ENCODE assay signal across 29 cellular contexts in the genomic region with DNA sequence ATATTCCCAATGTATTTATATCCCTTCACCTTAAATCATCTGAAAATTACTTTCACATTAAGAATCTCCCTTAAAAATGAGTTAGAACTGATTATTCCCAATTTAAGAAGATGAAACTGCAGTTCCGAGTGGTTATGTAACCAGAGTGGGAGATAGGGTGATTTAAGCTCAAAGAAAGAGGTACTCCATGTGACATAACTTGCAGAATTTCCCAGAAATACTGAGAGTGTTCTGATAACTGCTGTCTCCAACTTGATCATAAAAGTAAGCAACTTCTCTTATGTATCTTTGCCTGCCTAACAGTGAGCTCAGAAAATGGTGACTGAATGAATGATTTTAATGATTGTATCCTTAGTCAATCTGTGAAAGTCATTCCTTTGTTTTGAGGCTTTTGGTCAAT.
"Had no signal": no experiment of that assay in that cellular context is flagged by ENCODE, and none has a peak within 500 bp of the region (broad histone marks: within the 10 kb centered on the region; RNA-seq: fewer than 3 reads in every experiment).

No MANE protein-coding gene starts in this region.

- H3K27ac ChIP-seq: left lung, neural progenitor cell, suprapubic skin, transverse colon, uterus had no signal

- FAIRE-seq: endometrium, frontal cortex had no signal

- H3K36me3 Mint-ChIP-seq: neural progenitor cell; stimulated activated effector memory CD8-positive, alpha-beta T cell treated with anti-CD3 and anti-CD28 coated beads, Interleukin-12 subunit alpha, Interleukin-12 subunit beta, amount 100 ng/mL, for 72 hours; T-cell had no signal

- DNase-seq: activated CD4-positive, alpha-beta memory T cell treated with anti-CD3 and anti-CD28 coated beads for 36 hours; activated CD4-positive, alpha-beta T cell treated with anti-CD3 and anti-CD28 coated beads for 48 hours; activated CD4-positive, CD25-positive, alpha-beta regulatory T cell; activated effector memory CD4-positive, alpha-beta T cell treated with Interleukin-2 at 50 U/mL for 16 hours; activated naive CD4-positive, alpha-beta T cell treated with anti-CD3 and anti-CD28 coated beads, Interleukin-2, amount 50 U/mL, for 16 hours; activated naive CD8-positive, alpha-beta T cell treated with anti-CD3 and anti-CD28 coated beads, Interleukin-2, amount 50 U/mL, for 24 hours; activated T-cell treated with anti-CD3 and anti-CD28 coated beads, Interleukin-2, amount 50 U/mL, for 72 hours; anterior cingulate cortex; effector CD4-positive, alpha-beta T cell; glutamatergic neuron; hippocampal formation; kidney glomerular epithelial cell; left lung; naive thymus-derived CD8-positive, alpha-beta T cell; posterior cingulate gyrus; retina; stimulated activated CD4-positive, alpha-beta T cell treated with anti-CD3 and anti-CD28 coated beads, Interleukin-2, amount 100 ng/mL, for 24 hours; stimulated activated naive CD8-positive, alpha-beta T cell treated with anti-CD3 and anti-CD28 coated beads, Interleukin-15, amount 100 ng/mL, for 72 hours; T-cell; transverse colon; uterus had no signal

- H3K9me3 ChIP-seq: left lung, suprapubic skin, transverse colon, uterus had no signal

- H3K27ac Mint-ChIP-seq: activated CD4-positive, alpha-beta memory T cell treated with anti-CD3 and anti-CD28 coated beads for 36 hours; activated naive CD8-positive, alpha-beta T cell treated with anti-CD3 and anti-CD28 coated beads, Interleukin-2, amount 50 U/mL, for 24 hours; activated T-cell treated with anti-CD3 and anti-CD28 coated beads, Interleukin-2, amount 50 U/mL, for 72 hours; dendritic cell treated with granulocyte-macrophage colony-stimulating factor and Interleukin-4, amounts not matched to agents 40 ng/mL and 50 ng/mL, for 4 days; naive thymus-derived CD8-positive, alpha-beta T cell; neural progenitor cell; stimulated activated effector memory CD8-positive, alpha-beta T cell treated with anti-CD3 and anti-CD28 coated beads, Interleukin-12 subunit alpha, Interleukin-12 subunit beta, amount 100 ng/mL, for 72 hours; stimulated activated naive CD8-positive, alpha-beta T cell treated with anti-CD3 and anti-CD28 coated beads, Interleukin-15, amount 100 ng/mL, for 72 hours; T-cell had no signal

- H3K4me1 ChIP-seq: left lung, neural progenitor cell, uterus had no signal

- H3K4me2 ChIP-seq: neural progenitor cell had no signal

- H3K36me3 ChIP-seq: left lung, neural progenitor cell, suprapubic skin, transverse colon, uterus had no signal

- H3K9ac ChIP-seq: neural progenitor cell had no signal

- H3K4me3 ChIP-seq: left lung, lung, neural progenitor cell, suprapubic skin, transverse colon, uterus had no signal

- H3K4me3 Mint-ChIP-seq: activated CD4-positive, alpha-beta memory T cell treated with anti-CD3 and anti-CD28 coated beads for 36 hours; activated naive CD8-positive, alpha-beta T cell treated with anti-CD3 and anti-CD28 coated beads, Interleukin-2, amount 50 U/mL, for 24 hours; activated T-cell treated with anti-CD3 and anti-CD28 coated beads, Interleukin-2, amount 50 U/mL, for 72 hours; brain; dendritic cell treated with granulocyte-macrophage colony-stimulating factor and Interleukin-4, amounts not matched to agents 40 ng/mL and 50 ng/mL, for 4 days; naive thymus-derived CD8-positive, alpha-beta T cell; neural progenitor cell; stimulated activated effector memory CD8-positive, alpha-beta T cell treated with anti-CD3 and anti-CD28 coated beads, Interleukin-12 subunit alpha, Interleukin-12 subunit beta, amount 100 ng/mL, for 72 hours; stimulated activated naive CD8-positive, alpha-beta T cell treated with anti-CD3 and anti-CD28 coated beads, Interleukin-15, amount 100 ng/mL, for 72 hours; T-cell had no signal

- H2AFZ ChIP-seq: neural progenitor cell had no signal

- ATAC-seq: activated naive CD8-positive, alpha-beta T cell treated with anti-CD3 and anti-CD28 coated beads, Interleukin-2, amount 50 U/mL, for 24 hours; activated T-cell treated with anti-CD3 and anti-CD28 coated beads, Interleukin-2, amount 50 U/mL, for 72 hours; naive thymus-derived CD8-positive, alpha-beta T cell; stimulated activated effector memory CD8-positive, alpha-beta T cell treated with anti-CD3 and anti-CD28 coated beads, Interleukin-12 subunit alpha, Interleukin-12 subunit beta, amount 100 ng/mL, for 72 hours; stimulated activated naive CD8-positive, alpha-beta T cell treated with anti-CD3 and anti-CD28 coated beads, Interleukin-15, amount 100 ng/mL, for 72 hours; T-cell had no signal

- H3K27me3 Mint-ChIP-seq: activated CD4-positive, alpha-beta memory T cell treated with anti-CD3 and anti-CD28 coated beads for 36 hours; stimulated activated naive CD8-positive, alpha-beta T cell treated with anti-CD3 and anti-CD28 coated beads, Interleukin-15, amount 100 ng/mL, for 72 hours; T-cell had no signal

- H3K4me1 Mint-ChIP-seq: neural progenitor cell; stimulated activated effector memory CD8-positive, alpha-beta T cell treated with anti-CD3 and anti-CD28 coated beads, Interleukin-12 subunit alpha, Interleukin-12 subunit beta, amount 100 ng/mL, for 72 hours had no signal

- H3K27me3 ChIP-seq: left lung, neural progenitor cell, suprapubic skin, transverse colon, uterus had no signal
